ENCODE assay signal across 13 cellular contexts in the genomic region with DNA sequence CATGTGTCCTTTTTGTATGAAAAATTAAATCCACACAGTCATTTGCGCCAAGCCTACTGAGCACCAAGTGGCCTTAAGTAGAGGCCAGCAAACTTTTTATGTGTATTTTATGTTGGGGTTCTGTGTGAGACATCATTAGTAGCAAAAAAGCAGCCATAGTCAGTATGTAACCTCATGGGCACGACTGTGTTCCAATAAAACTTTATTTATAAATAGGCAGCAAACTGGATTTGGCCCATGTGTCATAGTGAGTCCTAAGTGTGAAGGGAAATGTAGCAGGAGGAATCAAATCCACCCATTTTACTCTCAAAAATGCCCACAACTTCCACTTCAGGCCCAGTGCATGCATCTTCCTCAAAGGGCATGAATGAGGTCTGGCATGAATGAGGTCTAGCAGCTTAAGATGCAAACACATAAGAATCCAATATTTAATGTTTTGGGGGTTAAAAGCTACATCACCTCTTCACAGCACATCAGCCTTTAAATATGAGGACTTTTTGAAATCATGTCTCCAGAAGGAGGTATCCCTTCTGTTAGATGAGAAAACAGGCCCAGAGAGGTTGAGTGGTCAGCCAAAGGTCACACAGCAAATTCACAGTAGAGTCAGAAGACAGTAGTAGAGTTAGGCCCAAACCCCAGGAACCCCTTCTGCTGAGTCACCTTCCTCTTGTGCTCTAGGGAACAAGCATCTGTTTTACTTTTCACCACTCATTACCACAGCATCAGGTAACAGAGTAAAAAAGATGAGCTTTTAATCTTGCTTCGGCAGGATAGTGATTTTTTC. TPM values are rescaled to one million over a fixed set of nuclear protein-coding genes. Genes with fewer than 3 reads are reported as not detected.
DNase-seq lines count a peak whose midpoint lies in the region; ATAC-seq and TF ChIP-seq lines count a peak whose summit lies in the region.
"Had no signal": no experiment of that assay in that cellular context is flagged by ENCODE, and none has a peak within 500 bp of the region (broad histone marks: within the 10 kb centered on the region; RNA-seq: fewer than 3 reads in every experiment).

No MANE protein-coding gene starts in this region.

- 83 to 90% methylated on average over 3 of the region's 3 CpGs for WGBS in testis, 2 donors

- no peak overlapping the region for H3K27ac Mint-ChIP-seq in MCF 10A (ENCODE audit: low read depth, unreplicated experiment)
- H3K27ac Mint-ChIP-seq in activated CD8-positive, alpha-beta T cell treated with anti-CD3 and anti-CD28 coated beads, Interleukin-2, amount 10 ng/mL, durations not matched to agents 7 days and 5 days: peak overlapping the region; percentile 75
- peak overlapping the region; percentile 67 for H3K27ac Mint-ChIP-seq in stimulated activated memory B cell treated with anti-CD40 and anti-IgM and Interleukin-4, amounts not matched to agents 10 μg/mL and 1 μg/mL and 100 μg/mL, for 72 hours
- H3K27ac Mint-ChIP-seq: T-cell had no signal

- H3K4me3 Mint-ChIP-seq in MCF 10A (ENCODE audit: unreplicated experiment): no peak overlapping the region
- H3K4me3 Mint-ChIP-seq in activated CD8-positive, alpha-beta T cell treated with anti-CD3 and anti-CD28 coated beads, Interleukin-2, amount 10 ng/mL, durations not matched to agents 7 days and 5 days: no peak overlapping the region
- no peak overlapping the region for H3K4me3 Mint-ChIP-seq in stimulated activated memory B cell treated with anti-CD40 and anti-IgM and Interleukin-4, amounts not matched to agents 10 μg/mL and 1 μg/mL and 100 μg/mL, for 72 hours
- H3K4me3 Mint-ChIP-seq: T-cell had no signal

- no peak for TF ChIP-seq POLR2A in breast epithelium (IDR thresholded peaks at IDR 0.05)
- no peak for TF ChIP-seq POLR2A in testis (IDR thresholded peaks at IDR 0.05)

- CTCF ChIA-PET in MCF 10A (lab: Yijun Ruan, JAX): interaction anchor here (0.7 to 3.4 kb wide), 5 partner anchors 17 to 140 kb away, joined by 3 to 30 read pairs (median 4); a partner anchor contains a TSS
- CTCF ChIA-PET in activated CD8-positive, alpha-beta T cell treated with anti-CD3 and anti-CD28 coated beads, Interleukin-2, amount 10 ng/mL, durations not matched to agents 7 days and 5 days (lab: Charles Lee): interaction anchor here (1.1 to 5.0 kb wide), 3 partner anchors 12 to 48 kb away, joined by 3 to 21 read pairs (median 3); no protein-coding TSS in a partner anchor

- H3K4me3 ChIP-seq in breast epithelium (no peak overlapping the region), testis (no peak overlapping the region)
- H3K4me3 ChIP-seq: HAP-1 had no signal

- H3K36me3 ChIP-seq in breast epithelium (no peaks in the 10 kb centered on the region), testis (ENCODE audit: low read depth, missing control alignments) (no peaks in the 10 kb centered on the region)
- H3K36me3 ChIP-seq: HAP-1 had no signal

- H3K36me3 Mint-ChIP-seq in MCF 10A (ENCODE audit: insufficient read depth, unreplicated experiment): no peaks in the 10 kb centered on the region
- peaks cover 11% of the 10 kb centered on the region for H3K36me3 Mint-ChIP-seq in activated CD8-positive, alpha-beta T cell treated with anti-CD3 and anti-CD28 coated beads, Interleukin-2, amount 10 ng/mL, durations not matched to agents 7 days and 5 days (ENCODE audit: low read depth)
- peaks cover 56% of the 10 kb centered on the region for H3K36me3 Mint-ChIP-seq in stimulated activated memory B cell treated with anti-CD40 and anti-IgM and Interleukin-4, amounts not matched to agents 10 μg/mL and 1 μg/mL and 100 μg/mL, for 72 hours

- H3K27ac ChIP-seq in breast epithelium: peak overlapping the region; percentile 38 to 48
- no peak overlapping the region for H3K27ac ChIP-seq in testis

- H3K4me1 Mint-ChIP-seq in MCF 10A (ENCODE audit: insufficient read depth, unreplicated experiment): no peaks in the 10 kb centered on the region
- H3K4me1 Mint-ChIP-seq in activated CD8-positive, alpha-beta T cell treated with anti-CD3 and anti-CD28 coated beads, Interleukin-2, amount 10 ng/mL, durations not matched to agents 7 days and 5 days (ENCODE audit: low read depth): peaks cover 47% of the 10 kb centered on the region
- H3K4me1 Mint-ChIP-seq in stimulated activated memory B cell treated with anti-CD40 and anti-IgM and Interleukin-4, amounts not matched to agents 10 μg/mL and 1 μg/mL and 100 μg/mL, for 72 hours: peaks cover 67% of the 10 kb centered on the region

- no peak for DNase-seq in breast epithelium (ENCODE audit: low spot score in 2 of 2)
- no peak for DNase-seq in MCF 10A (ENCODE audit: unreplicated experiment)
- DNase-seq in LHCN-M2 (ENCODE audit: low read depth): peak; percentile 30
- no peak for DNase-seq in activated CD8-positive, alpha-beta T cell treated with anti-CD3 and anti-CD28 coated beads, Interleukin-2, amount 10 ng/mL, durations not matched to agents 7 days and 5 days
- no peak for DNase-seq in T-helper 9 cell
- DNase-seq in testis: no peak
- DNase-seq: caudate nucleus; effector CD8-positive, alpha-beta T cell; NCI-H1105; T-cell had no signal

- TF ChIP-seq CTCF in breast epithelium (IDR thresholded peaks at IDR 0.05): no peak
- TF ChIP-seq CTCF in MCF 10A (IDR thresholded peaks at IDR 0.05; ENCODE audit: unreplicated experiment): no peak
- no peak for TF ChIP-seq CTCF in testis (IDR thresholded peaks at IDR 0.05)

- H3K9me3 Mint-ChIP-seq in MCF 10A (ENCODE audit: unreplicated experiment): no peaks in the 10 kb centered on the region
- no peaks in the 10 kb centered on the region for H3K9me3 Mint-ChIP-seq in activated CD8-positive, alpha-beta T cell treated with anti-CD3 and anti-CD28 coated beads, Interleukin-2, amount 10 ng/mL, durations not matched to agents 7 days and 5 days (ENCODE audit: insufficient read depth)
- peaks cover 4% of the 10 kb centered on the region for H3K9me3 Mint-ChIP-seq in stimulated activated memory B cell treated with anti-CD40 and anti-IgM and Interleukin-4, amounts not matched to agents 10 μg/mL and 1 μg/mL and 100 μg/mL, for 72 hours

- intact Hi-C loops in breast epithelium (cut with DNase I; ENCODE audit: low total_unique reads) (no loop called here), MCF 10A (cut with micrococcal nuclease) (no loop called here), testis (cut with DNase I; ENCODE audit: low total_unique reads) (no loop called here)

- H3K4me1 ChIP-seq in breast epithelium (no peaks in the 10 kb centered on the region), testis (peaks cover 4% of the 10 kb centered on the region)

- H3K27me3 ChIP-seq in breast epithelium (no peaks in the 10 kb centered on the region), testis (no peaks in the 10 kb centered on the region)

- POLR2A ChIA-PET in MCF 10A (lab: Yijun Ruan, JAX): interaction anchor here (0.6 to 1.6 kb wide), 3 partner anchors 18 to 151 kb away, joined by 3 read pairs; no protein-coding TSS in a partner anchor
- POLR2A ChIA-PET in activated CD8-positive, alpha-beta T cell treated with anti-CD3 and anti-CD28 coated beads, Interleukin-2, amount 10 ng/mL, durations not matched to agents 7 days and 5 days (lab: Charles Lee): no interaction called here

- no peaks in the 10 kb centered on the region for H3K27me3 Mint-ChIP-seq in MCF 10A (ENCODE audit: insufficient read depth, unreplicated experiment)
- no peaks in the 10 kb centered on the region for H3K27me3 Mint-ChIP-seq in activated CD8-positive, alpha-beta T cell treated with anti-CD3 and anti-CD28 coated beads, Interleukin-2, amount 10 ng/mL, durations not matched to agents 7 days and 5 days (ENCODE audit: low read depth)
- no peaks in the 10 kb centered on the region for H3K27me3 Mint-ChIP-seq in stimulated activated memory B cell treated with anti-CD40 and anti-IgM and Interleukin-4, amounts not matched to agents 10 μg/mL and 1 μg/mL and 100 μg/mL, for 72 hours
- H3K27me3 Mint-ChIP-seq: T-cell had no signal

- H3K9me3 ChIP-seq in breast epithelium (no peaks in the 10 kb centered on the region), testis (no peaks in the 10 kb centered on the region)
- H3K9me3 ChIP-seq: HAP-1 had no signal

- ATAC-seq in activated CD8-positive, alpha-beta T cell treated with anti-CD3 and anti-CD28 coated beads, Interleukin-2, amount 10 ng/mL, durations not matched to agents 7 days and 5 days: peak; percentile 27
- no peak for ATAC-seq in stimulated activated memory B cell treated with anti-CD40 and anti-IgM and Interleukin-4, amounts not matched to agents 10 μg/mL and 1 μg/mL and 100 μg/mL, for 72 hours
- ATAC-seq in HG03521 (IDR thresholded peaks at IDR 0.05; ENCODE audit: unreplicated experiment): no peak
- ATAC-seq: T-cell had no signal

- BruUV-seq in MCF 10A (replicated peaks; lab: Mats Ljungman, UMichigan): no TSS peak

RNA-seq across cellular contexts. Expression of a gene that starts 45.6 kb away (rescaled TPM):
- total RNA-seq in breast epithelium (10 to 100 TPM in 2 of 3 donors, 1 to 10 TPM in 1; 3.8 to 30.1 (median 16.1) TPM), MCF 10A (2022) (6.8 and 10.4 TPM in 2 replicates), LHCN-M2 (2014; rRNA removed) (3.6 and 4.8 TPM in 2 replicates), testis (1 to 10 TPM; 4.3 to 5.2 TPM)
- polyA plus RNA-seq in LHCN-M2 (2012): 1.3 TPM
- 10 to 100 TPM; 10.9 to 12.1 TPM for total RNA-seq in activated CD8-positive, alpha-beta T cell treated with anti-CD3 and anti-CD28 coated beads, Interleukin-2, amount 10 ng/mL, durations not matched to agents 7 days and 5 days
- polyA plus RNA-seq in testis (ENCODE audit: insufficient read depth, low read depth, low replicate concordance): 3.0 TPM

Comparison
In these comparisons a context has a peak if more than half of its experiments do, and no peak if none do; other contexts are left out.
1. H3K27ac ChIP-seq: peak in breast epithelium (2 of 2); none in testis (0 of 2).